ENCODE assay signal across 1 cellular context in genomic region chr1:172532700-172533510, GRCh38.
TF ChIP-seq lines count a peak whose summit lies in the region.

Gene SUCO, plus strand, starts transcription at chr1:172533150. Its CDS starts 286 bp downstream, at chr1:172533436.

TF ChIP-seq in HepG2, 621 proteins besides CTCF, POLR2A, EP300 and RAD21 (continued from another document and continues in another):
- TF ChIP-seq ZHX2 (IDR thresholded peaks at IDR 0.05; ENCODE audit: low read depth): peak; percentile 64
- no peak for TF ChIP-seq ZHX2 (CRISPR knock-in tag; IDR thresholded peaks at IDR 0.05; ENCODE audit: borderline replicate concordance)
- TF ChIP-seq ZNF761 (CRISPR knock-in tag; conservative IDR thresholded peaks at IDR 0.05): no peak
- no peak for TF ChIP-seq MATR3 (CRISPR knock-in tag; IDR thresholded peaks at IDR 0.05)
- TF ChIP-seq ZGPAT (CRISPR knock-in tag; IDR thresholded peaks at IDR 0.05): peak; percentile 82
- no peak for TF ChIP-seq MAF1 (CRISPR knock-in tag; IDR thresholded peaks at IDR 0.05; ENCODE audit: borderline replicate concordance)
- no peak; the same call in 1 of the 2 replicates for TF ChIP-seq ZKSCAN8 (CRISPR knock-in tag; IDR thresholded peaks at IDR 0.05; ENCODE audit: borderline replicate concordance)
- TF ChIP-seq SETDB1 (CRISPR knock-in tag; IDR thresholded peaks at IDR 0.05; ENCODE audit: borderline replicate concordance): no peak
- no peak for TF ChIP-seq SCMH1 (CRISPR knock-in tag; IDR thresholded peaks at IDR 0.05; ENCODE audit: borderline replicate concordance)
- TF ChIP-seq ZBTB38 (CRISPR knock-in tag; IDR thresholded peaks at IDR 0.05): no peak
- TF ChIP-seq THAP7 (CRISPR knock-in tag; IDR thresholded peaks at IDR 0.05): 0 out of 2 replicates have a peak, but pooled peaks have one; percentile 33
- peak; percentile 82 for TF ChIP-seq SALL1 (CRISPR knock-in tag; IDR thresholded peaks at IDR 0.05)
- no peak for TF ChIP-seq ATF4 (CRISPR knock-in tag; IDR thresholded peaks at IDR 0.05)
- TF ChIP-seq ZNF737 (CRISPR knock-in tag; IDR thresholded peaks at IDR 0.05; ENCODE audit: borderline replicate concordance): no peak
- peak; percentile 85 for TF ChIP-seq GABPB1 (CRISPR knock-in tag; IDR thresholded peaks at IDR 0.05)
- TF ChIP-seq ZNF619 (CRISPR knock-in tag; IDR thresholded peaks at IDR 0.05): no peak
- TF ChIP-seq PTBP1 (IDR thresholded peaks at IDR 0.05; ENCODE audit: low read depth, low read length, poor library complexity, severe bottlenecking): no peak
- 0 out of 2 replicates have a peak, but pooled peaks have one; percentile 72 for TF ChIP-seq EEA1 (CRISPR knock-in tag; IDR thresholded peaks at IDR 0.05; ENCODE audit: borderline replicate concordance)
- TF ChIP-seq ZNF512B (CRISPR knock-in tag; IDR thresholded peaks at IDR 0.05; ENCODE audit: borderline replicate concordance): no peak
- TF ChIP-seq ZNF510 (CRISPR knock-in tag; IDR thresholded peaks at IDR 0.05; ENCODE audit: low read depth): peak; percentile 70; the same call in 1 of the 2 replicates
- TF ChIP-seq KDM1A (CRISPR knock-in tag; IDR thresholded peaks at IDR 0.05): no peak
- TF ChIP-seq ZNF883 (CRISPR knock-in tag; IDR thresholded peaks at IDR 0.05; ENCODE audit: not compliant biosample characterization): no peak
- peak; percentile 57; the same call in 1 of the 2 replicates for TF ChIP-seq ZNF747 (CRISPR knock-in tag; IDR thresholded peaks at IDR 0.05; ENCODE audit: borderline replicate concordance)
- TF ChIP-seq ATM (IDR thresholded peaks at IDR 0.05; ENCODE audit: borderline replicate concordance): no peak
- TF ChIP-seq FOXM1 (CRISPR knock-in tag; IDR thresholded peaks at IDR 0.05): no peak
- TF ChIP-seq RBM39 (IDR thresholded peaks at IDR 0.05; ENCODE audit: low read depth, low read length, poor library complexity, severe bottlenecking): no peak
- no peak for TF ChIP-seq ZNF296 (CRISPR knock-in tag; conservative IDR thresholded peaks at IDR 0.05)
- TF ChIP-seq ZNF652 (CRISPR knock-in tag; IDR thresholded peaks at IDR 0.05; ENCODE audit: borderline replicate concordance, low read depth): no peak
- TF ChIP-seq SP1 (IDR thresholded peaks at IDR 0.05): no peak
- peak; percentile 94 for TF ChIP-seq SP1 (CRISPR knock-in tag; IDR thresholded peaks at IDR 0.05)
- no peak for TF ChIP-seq ZNF180 (CRISPR knock-in tag; IDR thresholded peaks at IDR 0.05; ENCODE audit: borderline replicate concordance, low read depth)
- peak; percentile 57; the same call in 1 of the 2 replicates for TF ChIP-seq ZNF563 (CRISPR knock-in tag; IDR thresholded peaks at IDR 0.05)
- TF ChIP-seq CEBPB (IDR thresholded peaks at IDR 0.05; ENCODE audit: borderline replicate concordance, low read depth, low read length): no peak
- peak; percentile 74; the same call in 1 of the 2 replicates for TF ChIP-seq MYPOP (CRISPR knock-in tag; IDR thresholded peaks at IDR 0.05)
- no peak for TF ChIP-seq ZNF367 (CRISPR knock-in tag; IDR thresholded peaks at IDR 0.05; ENCODE audit: borderline replicate concordance)
- TF ChIP-seq ZNF44 (CRISPR knock-in tag; IDR thresholded peaks at IDR 0.05): no peak
- no peak for TF ChIP-seq MLXIP (CRISPR knock-in tag; IDR thresholded peaks at IDR 0.05; ENCODE audit: borderline replicate concordance)
- peak; percentile 49; the same call in 1 of the 2 replicates for TF ChIP-seq ZNF749 (CRISPR knock-in tag; IDR thresholded peaks at IDR 0.05; ENCODE audit: borderline replicate concordance)
- TF ChIP-seq THAP8 (CRISPR knock-in tag; IDR thresholded peaks at IDR 0.05; ENCODE audit: borderline replicate concordance): 0 out of 2 replicates have a peak, but pooled peaks have one; percentile 14
- TF ChIP-seq KDM4B (CRISPR knock-in tag; IDR thresholded peaks at IDR 0.05): no peak
- peak; percentile 83 for TF ChIP-seq KDM2A (CRISPR knock-in tag; IDR thresholded peaks at IDR 0.05; ENCODE audit: borderline replicate concordance, low read depth)
- no peak for TF ChIP-seq SIX4 (CRISPR knock-in tag; IDR thresholded peaks at IDR 0.05)
- TF ChIP-seq HIVEP1 (CRISPR knock-in tag; IDR thresholded peaks at IDR 0.05): no peak; the same call in 1 of the 2 replicates
- TF ChIP-seq NCOA1 (CRISPR knock-in tag; IDR thresholded peaks at IDR 0.05): peak; percentile 54; the same call in 1 of the 2 replicates
- peak; percentile 75 for TF ChIP-seq TFDP2 (CRISPR knock-in tag; IDR thresholded peaks at IDR 0.05)
- TF ChIP-seq CHD4 (IDR thresholded peaks at IDR 0.05; ENCODE audit: borderline replicate concordance, low read length): no peak
- no peak for TF ChIP-seq TCF7 (IDR thresholded peaks at IDR 0.05; ENCODE audit: low read depth)
- no peak for TF ChIP-seq ZNF564 (CRISPR knock-in tag; IDR thresholded peaks at IDR 0.05)
- no peak for TF ChIP-seq ZNF780A (CRISPR knock-in tag; IDR thresholded peaks at IDR 0.05)
- peak; percentile 34; the same call in 1 of the 2 replicates for TF ChIP-seq PITX1 (CRISPR knock-in tag; IDR thresholded peaks at IDR 0.05)
- TF ChIP-seq FOSL2 (CRISPR knock-in tag; IDR thresholded peaks at IDR 0.05): peak; percentile 64
- no peak for TF ChIP-seq ZFP41 (CRISPR knock-in tag; IDR thresholded peaks at IDR 0.05; ENCODE audit: borderline replicate concordance)
